ENCODE assay signal across 14 cellular contexts in genomic region chr3:143206955-143207337, GRCh38.
A peak's percentile ranks its signal among the peaks of the same experiment; 100 is the strongest.
DNase-seq lines count a peak whose midpoint lies in the region; ATAC-seq lines count a peak whose summit lies in the region.
"Had no signal": no experiment of that assay in that cellular context is flagged by ENCODE, and none has a peak within 500 bp of the region (broad histone marks: within the 10 kb centered on the region; RNA-seq: fewer than 3 reads in every experiment).

No MANE protein-coding gene starts in this region.

- intact Hi-C loops in activated CD4-positive, alpha-beta T cell treated with anti-CD3 and anti-CD28 coated beads, Interleukin-2, amount 10 ng/mL, durations not matched to agents 24 days and 14 days (cut with micrococcal nuclease): loop anchor here (5.0 kb wide), 1 partner anchor 45 kb away; no protein-coding TSS in a partner anchor
- intact Hi-C loops in activated T-helper 1 cell treated with anti-CD3 and anti-CD28 coated beads, Interleukin-12 subunit alpha, Interleukin-12 subunit beta, Interleukin-2, Interleukin-4 antibody, amounts not matched to agents 30 ng/mL and 10 ng/mL and 1 ng/mL, durations not matched to agents 14 hours and 24 hours and 36 hours (cut with micrococcal nuclease): loop anchor here (2.0 to 5.0 kb wide), 2 partner anchors 36 to 85 kb away; no protein-coding TSS in a partner anchor

- no peaks in the 10 kb centered on the region for H3K36me3 Mint-ChIP-seq in activated CD4-positive, alpha-beta T cell treated with anti-CD3 and anti-CD28 coated beads, Interleukin-2, amount 10 ng/mL, durations not matched to agents 24 days and 14 days (ENCODE audit: low read depth)
- H3K36me3 Mint-ChIP-seq in activated T-helper 1 cell treated with anti-CD3 and anti-CD28 coated beads, Interleukin-12 subunit alpha, Interleukin-12 subunit beta, Interleukin-2, Interleukin-4 antibody, amounts not matched to agents 30 ng/mL and 10 ng/mL and 1 ng/mL, durations not matched to agents 14 hours and 24 hours and 36 hours (ENCODE audit: low read depth): no peaks in the 10 kb centered on the region
- peaks cover 5% of the 10 kb centered on the region for H3K36me3 Mint-ChIP-seq in stimulated activated memory B cell treated with anti-CD40 and anti-IgM and Interleukin-4, amounts not matched to agents 10 μg/mL and 1 μg/mL and 100 μg/mL, for 72 hours
- H3K36me3 Mint-ChIP-seq: activated naive CD8-positive, alpha-beta T cell treated with anti-CD3 and anti-CD28 coated beads, Interleukin-2, amount 10 ng/mL, durations not matched to agents 7 days and 5 days had no signal

- no peak for DNase-seq in activated CD4-positive, alpha-beta T cell treated with anti-CD3 and anti-CD28 coated beads, Interleukin-2, amount 10 ng/mL, durations not matched to agents 24 days and 14 days
- DNase-seq in activated CD4-positive, alpha-beta T cell treated with anti-CD3 and anti-CD28 coated beads for 1 hour: no peak
- DNase-seq in activated T-helper 1 cell treated with anti-CD3 and anti-CD28 coated beads, Interleukin-12 subunit alpha, Interleukin-12 subunit beta, Interleukin-2, Interleukin-4 antibody, amounts not matched to agents 30 ng/mL and 10 ng/mL and 1 ng/mL, durations not matched to agents 14 hours and 24 hours and 36 hours (ENCODE audit: low spot score): no peak
- no peak for DNase-seq in NCI-H1694 treated with DMSO at 0.1 percent for 48 hours (lab: John Stamatoyannopoulos, UW)
- DNase-seq in stimulated activated CD4-positive, alpha-beta T cell treated with anti-CD3 and anti-CD28 coated beads, Interleukin-2, amount 100 ng/mL, for 48 hours: no peak
- DNase-seq: activated naive CD8-positive, alpha-beta T cell treated with anti-CD3 and anti-CD28 coated beads, Interleukin-2, amount 10 ng/mL, durations not matched to agents 7 days and 5 days; central memory CD4-positive, alpha-beta T cell; MG63 had no signal

- no peak overlapping the region for H3K4me3 Mint-ChIP-seq in activated CD4-positive, alpha-beta T cell treated with anti-CD3 and anti-CD28 coated beads, Interleukin-2, amount 10 ng/mL, durations not matched to agents 24 days and 14 days
- H3K4me3 Mint-ChIP-seq in activated T-helper 1 cell treated with anti-CD3 and anti-CD28 coated beads, Interleukin-12 subunit alpha, Interleukin-12 subunit beta, Interleukin-2, Interleukin-4 antibody, amounts not matched to agents 30 ng/mL and 10 ng/mL and 1 ng/mL, durations not matched to agents 14 hours and 24 hours and 36 hours: no peak overlapping the region
- H3K4me3 Mint-ChIP-seq in stimulated activated memory B cell treated with anti-CD40 and anti-IgM and Interleukin-4, amounts not matched to agents 10 μg/mL and 1 μg/mL and 100 μg/mL, for 72 hours: peak overlapping the region; percentile 17
- H3K4me3 Mint-ChIP-seq: activated naive CD8-positive, alpha-beta T cell treated with anti-CD3 and anti-CD28 coated beads, Interleukin-2, amount 10 ng/mL, durations not matched to agents 7 days and 5 days had no signal

- H3K27ac Mint-ChIP-seq in activated CD4-positive, alpha-beta T cell treated with anti-CD3 and anti-CD28 coated beads, Interleukin-2, amount 10 ng/mL, durations not matched to agents 24 days and 14 days: peak overlapping the region; percentile 36
- peak overlapping the region; percentile 66 for H3K27ac Mint-ChIP-seq in activated T-helper 1 cell treated with anti-CD3 and anti-CD28 coated beads, Interleukin-12 subunit alpha, Interleukin-12 subunit beta, Interleukin-2, Interleukin-4 antibody, amounts not matched to agents 30 ng/mL and 10 ng/mL and 1 ng/mL, durations not matched to agents 14 hours and 24 hours and 36 hours
- peak overlapping the region; percentile 84 for H3K27ac Mint-ChIP-seq in stimulated activated memory B cell treated with anti-CD40 and anti-IgM and Interleukin-4, amounts not matched to agents 10 μg/mL and 1 μg/mL and 100 μg/mL, for 72 hours
- H3K27ac Mint-ChIP-seq: activated naive CD8-positive, alpha-beta T cell treated with anti-CD3 and anti-CD28 coated beads, Interleukin-2, amount 10 ng/mL, durations not matched to agents 7 days and 5 days had no signal

- H3K27me3 Mint-ChIP-seq in activated CD4-positive, alpha-beta T cell treated with anti-CD3 and anti-CD28 coated beads, Interleukin-2, amount 10 ng/mL, durations not matched to agents 24 days and 14 days: no peaks in the 10 kb centered on the region
- H3K27me3 Mint-ChIP-seq in activated T-helper 1 cell treated with anti-CD3 and anti-CD28 coated beads, Interleukin-12 subunit alpha, Interleukin-12 subunit beta, Interleukin-2, Interleukin-4 antibody, amounts not matched to agents 30 ng/mL and 10 ng/mL and 1 ng/mL, durations not matched to agents 14 hours and 24 hours and 36 hours (ENCODE audit: insufficient read depth): no peaks in the 10 kb centered on the region
- H3K27me3 Mint-ChIP-seq in stimulated activated memory B cell treated with anti-CD40 and anti-IgM and Interleukin-4, amounts not matched to agents 10 μg/mL and 1 μg/mL and 100 μg/mL, for 72 hours: no peaks in the 10 kb centered on the region
- H3K27me3 Mint-ChIP-seq: activated naive CD8-positive, alpha-beta T cell treated with anti-CD3 and anti-CD28 coated beads, Interleukin-2, amount 10 ng/mL, durations not matched to agents 7 days and 5 days had no signal

- ATAC-seq in HG03565 (IDR thresholded peaks at IDR 0.05; ENCODE audit: unreplicated experiment) (peak; percentile 4), GM19035 (IDR thresholded peaks at IDR 0.05; ENCODE audit: unreplicated experiment) (no peak)
- ATAC-seq in stimulated activated memory B cell treated with anti-CD40 and anti-IgM and Interleukin-4, amounts not matched to agents 10 μg/mL and 1 μg/mL and 100 μg/mL, for 72 hours: peak; percentile 49
- ATAC-seq: A549, HCT116, PC-3 had no signal

- peaks cover 15% of the 10 kb centered on the region for H3K4me1 Mint-ChIP-seq in activated CD4-positive, alpha-beta T cell treated with anti-CD3 and anti-CD28 coated beads, Interleukin-2, amount 10 ng/mL, durations not matched to agents 24 days and 14 days
- H3K4me1 Mint-ChIP-seq in activated T-helper 1 cell treated with anti-CD3 and anti-CD28 coated beads, Interleukin-12 subunit alpha, Interleukin-12 subunit beta, Interleukin-2, Interleukin-4 antibody, amounts not matched to agents 30 ng/mL and 10 ng/mL and 1 ng/mL, durations not matched to agents 14 hours and 24 hours and 36 hours (ENCODE audit: low read depth): peaks cover 18% of the 10 kb centered on the region
- H3K4me1 Mint-ChIP-seq in stimulated activated memory B cell treated with anti-CD40 and anti-IgM and Interleukin-4, amounts not matched to agents 10 μg/mL and 1 μg/mL and 100 μg/mL, for 72 hours: peaks cover 21% of the 10 kb centered on the region

- H3K9me3 Mint-ChIP-seq in activated CD4-positive, alpha-beta T cell treated with anti-CD3 and anti-CD28 coated beads, Interleukin-2, amount 10 ng/mL, durations not matched to agents 24 days and 14 days: peaks cover 8% of the 10 kb centered on the region
- H3K9me3 Mint-ChIP-seq in activated T-helper 1 cell treated with anti-CD3 and anti-CD28 coated beads, Interleukin-12 subunit alpha, Interleukin-12 subunit beta, Interleukin-2, Interleukin-4 antibody, amounts not matched to agents 30 ng/mL and 10 ng/mL and 1 ng/mL, durations not matched to agents 14 hours and 24 hours and 36 hours: peaks cover 9% of the 10 kb centered on the region
- H3K9me3 Mint-ChIP-seq in stimulated activated memory B cell treated with anti-CD40 and anti-IgM and Interleukin-4, amounts not matched to agents 10 μg/mL and 1 μg/mL and 100 μg/mL, for 72 hours: peaks cover 7% of the 10 kb centered on the region
